In the genomic region with DNA sequence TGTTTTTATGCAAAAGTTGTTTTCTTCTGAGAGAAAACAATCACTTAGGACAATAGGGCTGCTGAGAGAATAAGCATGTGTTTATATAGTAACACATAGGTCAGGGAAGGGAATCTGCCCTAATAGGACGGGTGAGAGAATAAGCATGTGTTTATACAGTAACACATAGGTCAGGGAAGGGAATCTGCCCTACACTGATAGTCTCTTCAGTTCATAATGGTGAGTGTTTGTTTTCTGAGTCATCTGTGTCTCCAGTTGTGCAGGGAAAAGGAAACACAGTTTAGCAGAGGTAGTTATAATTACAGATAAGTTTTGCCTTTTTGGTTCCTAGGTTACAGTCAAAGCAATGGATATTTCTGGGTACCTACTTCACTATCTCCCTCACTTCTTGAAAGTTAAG, we compare ENCODE assay signal across 11 cellular contexts.
A peak's percentile ranks its signal among the peaks of the same experiment; 100 is the strongest.
DNase-seq lines count a peak whose midpoint lies in the region; TF ChIP-seq lines count a peak whose summit lies in the region.
"Had no signal": no experiment of that assay in that cellular context is flagged by ENCODE, and none has a peak within 500 bp of the region (broad histone marks: within the 10 kb centered on the region; RNA-seq: fewer than 3 reads in every experiment).

No MANE protein-coding gene starts in this region.

- H3K4me3 Mint-ChIP-seq in progenitor cell of endocrine pancreas (ENCODE audit: low read depth), result no peak overlapping the region
- H3K4me3 Mint-ChIP-seq: CD4-positive, alpha-beta T cell; T-helper 17 cell had no signal

- H3K4me1 Mint-ChIP-seq in progenitor cell of endocrine pancreas (ENCODE audit: low read depth), result no peaks in the 10 kb centered on the region
- H3K4me1 Mint-ChIP-seq: T-helper 17 cell had no signal

- H3K27ac Mint-ChIP-seq in progenitor cell of endocrine pancreas, result no peak overlapping the region
- H3K27ac Mint-ChIP-seq: CD4-positive, alpha-beta T cell; T-helper 17 cell had no signal

- no peak overlapping the region for H3K4me3 ChIP-seq in sigmoid colon

- H3K27ac ChIP-seq in sigmoid colon, result no peak overlapping the region

- H3K27me3 Mint-ChIP-seq in progenitor cell of endocrine pancreas, result no peaks in the 10 kb centered on the region
- H3K27me3 Mint-ChIP-seq: CD4-positive, alpha-beta T cell had no signal

- no peaks in the 10 kb centered on the region for H3K36me3 ChIP-seq in sigmoid colon

- H3K27me3 ChIP-seq in sigmoid colon, result no peaks in the 10 kb centered on the region

- H3K9me3 ChIP-seq in sigmoid colon, result no peaks in the 10 kb centered on the region

- TF ChIP-seq CTCF in progenitor cell of endocrine pancreas (IDR thresholded peaks at IDR 0.05; ENCODE audit: unreplicated experiment), result no peak
- TF ChIP-seq CTCF in sigmoid colon (IDR thresholded peaks at IDR 0.05), result no peak

- H3K4me1 ChIP-seq in sigmoid colon, result no peaks in the 10 kb centered on the region

- TF ChIP-seq EP300 in sigmoid colon (IDR thresholded peaks at IDR 0.05), result no peak

- DNase-seq in DMS153 treated with DMSO at 0.1 percent for 48 hours (lab: John Stamatoyannopoulos, UW; ENCODE audit: unreplicated experiment), result peak; percentile 92
- peak; percentile 37 for DNase-seq in M059J (ENCODE audit: low read depth)
- DNase-seq in NCI-H774 (lab: John Stamatoyannopoulos, UW), result peak; percentile 52
- peak; percentile 1 for DNase-seq in kidney tubule cell (ENCODE audit: low spot score)
- no peak for DNase-seq in progenitor cell of endocrine pancreas (ENCODE audit: low spot score, unreplicated experiment)
- DNase-seq in sigmoid colon, result no peak
- no peak for DNase-seq in DMS79 treated with DMSO at 0.1 percent for 48 hours (lab: John Stamatoyannopoulos, UW)
- DNase-seq: ACHN; CD4-positive, alpha-beta T cell; H7; T-helper 17 cell had no signal

- TF ChIP-seq POLR2A in sigmoid colon (IDR thresholded peaks at IDR 0.05), result no peak

- 26 to 48% methylated on average over 1 of the region's 1 CpG for WGBS in sigmoid colon, 2 donors

- no peaks in the 10 kb centered on the region for H3K36me3 Mint-ChIP-seq in progenitor cell of endocrine pancreas (ENCODE audit: insufficient read depth)

- intact Hi-C loops in sigmoid colon (cut with DNase I), result no loop called here

- peaks cover 11% of the 10 kb centered on the region for H3K9me3 Mint-ChIP-seq in progenitor cell of endocrine pancreas (ENCODE audit: low read depth)

Comparison
In these comparisons a context has a peak if more than half of its experiments do, and no peak if none do; other contexts are left out.
1. DNase-seq: peak in DMS153 treated with DMSO at 0.1 percent for 48 hours (single experiment), M059J (single experiment), NCI-H774 (single experiment) and kidney tubule cell (single experiment); none in progenitor cell of endocrine pancreas (single experiment), sigmoid colon (single experiment) and DMS79 treated with DMSO at 0.1 percent for 48 hours (single experiment).